In genomic region chr2:68435605-68436004, GRCh38 we compare ENCODE assay signal across 13 cellular contexts. TPM values are rescaled to one million over a fixed set of nuclear protein-coding genes. Genes with fewer than 3 reads are reported as not detected.
DNase-seq lines count a peak whose midpoint lies in the region; ATAC-seq and TF ChIP-seq lines count a peak whose summit lies in the region.
"Had no signal": no experiment of that assay in that cellular context is flagged by ENCODE, and none has a peak within 500 bp of the region (broad histone marks: within the 10 kb centered on the region; RNA-seq: fewer than 3 reads in every experiment).

No MANE protein-coding gene starts in this region.

- peak overlapping the region; percentile 78 for H3K27ac ChIP-seq in brain microvascular endothelial cell
- no peak overlapping the region for H3K27ac ChIP-seq in smooth muscle cell (ENCODE audit: low read depth)
- H3K27ac ChIP-seq: SJSA1 had no signal

- DNase-seq in GM03348 (ENCODE audit: low spot score) (peak; percentile 37), brain microvascular endothelial cell (no peak), left ventricle myocardium superior (no peak), smooth muscle cell (lab: John Stamatoyannopoulos, UW; ENCODE audit: unreplicated experiment) (no peak), NCI-H2227 (lab: John Stamatoyannopoulos, UW; ENCODE audit: unreplicated experiment) (no peak), GM13977 (ENCODE audit: low spot score) (no peak)
- no peak for DNase-seq in T-helper 2 cell treated with Interferon-gamma antibody and Interleukin-4, amounts not matched to agents 5 μg/mL and 100 μg/mL, for 36 hours (ENCODE audit: low spot score)
- DNase-seq: activated naive CD4-positive, alpha-beta T cell treated with anti-CD3 and anti-CD28 coated beads, Interleukin-2, amount 10 ng/mL, durations not matched to agents 7 days and 5 days; BE2C; NCI-H1930 had no signal

- H3K9me3 Mint-ChIP-seq in T-helper 2 cell treated with Interferon-gamma antibody and Interleukin-4, amounts not matched to agents 5 μg/mL and 100 μg/mL, for 36 hours, result no peaks in the 10 kb centered on the region
- H3K9me3 Mint-ChIP-seq: activated naive CD4-positive, alpha-beta T cell treated with anti-CD3 and anti-CD28 coated beads, Interleukin-2, amount 10 ng/mL, durations not matched to agents 7 days and 5 days; nephron had no signal

- no peaks in the 10 kb centered on the region for H3K9me3 ChIP-seq in smooth muscle cell (replicated peaks; ENCODE audit: low read depth)
- H3K9me3 ChIP-seq: BE2C, SJSA1 had no signal

- no peaks in the 10 kb centered on the region for H4K20me1 ChIP-seq in smooth muscle cell (ENCODE audit: low read depth)

- H3K27me3 Mint-ChIP-seq in T-helper 2 cell treated with Interferon-gamma antibody and Interleukin-4, amounts not matched to agents 5 μg/mL and 100 μg/mL, for 36 hours (ENCODE audit: low read depth), result peaks cover 7% of the 10 kb centered on the region

- H2AFZ ChIP-seq in smooth muscle cell (ENCODE audit: low read depth), result no peak overlapping the region

- ATAC-seq in left ventricle myocardium superior (peak; percentile 13), GM18868 (IDR thresholded peaks at IDR 0.05; ENCODE audit: unreplicated experiment) (no peak)

- no peak overlapping the region for H3K27ac Mint-ChIP-seq in T-helper 2 cell treated with Interferon-gamma antibody and Interleukin-4, amounts not matched to agents 5 μg/mL and 100 μg/mL, for 36 hours
- H3K27ac Mint-ChIP-seq: activated naive CD4-positive, alpha-beta T cell treated with anti-CD3 and anti-CD28 coated beads, Interleukin-2, amount 10 ng/mL, durations not matched to agents 7 days and 5 days had no signal

- H3K4me1 ChIP-seq in smooth muscle cell (ENCODE audit: low read depth), result peaks cover 3% of the 10 kb centered on the region
- H3K4me1 ChIP-seq: SJSA1 had no signal

- H3K27me3 ChIP-seq in brain microvascular endothelial cell (replicated peaks), result no peaks in the 10 kb centered on the region
- H3K27me3 ChIP-seq in smooth muscle cell (ENCODE audit: low read depth), result no peaks in the 10 kb centered on the region
- H3K27me3 ChIP-seq: BE2C, SJSA1 had no signal

- H3K79me2 ChIP-seq in smooth muscle cell (ENCODE audit: low read depth), result no peaks in the 10 kb centered on the region

- intact Hi-C loops in left ventricle myocardium superior (cut with micrococcal nuclease), result no loop called here

- H3K4me1 Mint-ChIP-seq in T-helper 2 cell treated with Interferon-gamma antibody and Interleukin-4, amounts not matched to agents 5 μg/mL and 100 μg/mL, for 36 hours (ENCODE audit: low read depth), result peaks cover 7% of the 10 kb centered on the region

- H3K4me2 ChIP-seq in smooth muscle cell, result peak overlapping the region; percentile 28

- no peaks in the 10 kb centered on the region for H3K36me3 ChIP-seq in brain microvascular endothelial cell (replicated peaks)
- H3K36me3 ChIP-seq in smooth muscle cell (ENCODE audit: low read depth), result no peaks in the 10 kb centered on the region
- H3K36me3 ChIP-seq: BE2C, SJSA1 had no signal

- H3K4me3 ChIP-seq in brain microvascular endothelial cell (ENCODE audit: low read depth, low read length) (no peak overlapping the region), smooth muscle cell (no peak overlapping the region)
- H3K4me3 ChIP-seq: SJSA1 had no signal

- no peaks in the 10 kb centered on the region for H3K36me3 Mint-ChIP-seq in T-helper 2 cell treated with Interferon-gamma antibody and Interleukin-4, amounts not matched to agents 5 μg/mL and 100 μg/mL, for 36 hours (ENCODE audit: low read depth)
- H3K36me3 Mint-ChIP-seq: activated naive CD4-positive, alpha-beta T cell treated with anti-CD3 and anti-CD28 coated beads, Interleukin-2, amount 10 ng/mL, durations not matched to agents 7 days and 5 days had no signal

- H3K9ac ChIP-seq in smooth muscle cell (ENCODE audit: low read depth), result no peak overlapping the region

- no peaks in the 10 kb centered on the region for H3F3A ChIP-seq in smooth muscle cell (ENCODE audit: low read depth)

- in situ Hi-C loops in brain microvascular endothelial cell (cut with HindIII; ENCODE audit: low pct_ligation_motif_present, low sequenced_read_pairs), result no loop called here
- in situ Hi-C loops in GM13977 (cut with MboI; ENCODE audit: low pct_unique_long_range_greater_than_20kb, low sequenced_read_pairs, unreplicated experiment), result no loop called here

- no peak for TF ChIP-seq CTCF in brain microvascular endothelial cell (IDR thresholded peaks at IDR 0.05; ENCODE audit: low read depth, low read length, missing control alignments)
- TF ChIP-seq CTCF in smooth muscle cell (IDR thresholded peaks at IDR 0.05; ENCODE audit: borderline replicate concordance, insufficient read depth, poor library complexity, severe bottlenecking), result no peak
- no peak for TF ChIP-seq CTCF in GM13977 (IDR thresholded peaks at IDR 0.05; ENCODE audit: extremely low read depth, insufficient read depth, missing control alignments)

- H3K4me3 Mint-ChIP-seq in T-helper 2 cell treated with Interferon-gamma antibody and Interleukin-4, amounts not matched to agents 5 μg/mL and 100 μg/mL, for 36 hours, result no peak overlapping the region
- H3K4me3 Mint-ChIP-seq: activated naive CD4-positive, alpha-beta T cell treated with anti-CD3 and anti-CD28 coated beads, Interleukin-2, amount 10 ng/mL, durations not matched to agents 7 days and 5 days had no signal

RNA-seq across cellular contexts. Expression of gene FBXO48, which starts 31.5 kb away (rescaled TPM):
- total RNA-seq in left ventricle myocardium superior, result 0.92 TPM
- total RNA-seq in smooth muscle cell, result 0.81 and 1.5 TPM in 2 replicates
- polyA plus RNA-seq in smooth muscle cell, result 0.42 and 0.61 TPM in 2 replicates

RNA-seq across cellular contexts. Expression of gene APLF, which starts 31.8 kb away (rescaled TPM):
- total RNA-seq in left ventricle myocardium superior, result 3.9 TPM
- 8.0 and 9.2 TPM in 2 replicates for total RNA-seq in smooth muscle cell
- 2.6 and 3.4 TPM in 2 replicates for polyA plus RNA-seq in smooth muscle cell
